Comparison of ENCODE assay signal across 19 cellular contexts in genomic region chr3:110341047-110341446, GRCh38.
DNase-seq lines count a peak whose midpoint lies in the region; ATAC-seq and TF ChIP-seq lines count a peak whose summit lies in the region.
"Had no signal": no experiment of that assay in that cellular context is flagged by ENCODE, and none has a peak within 500 bp of the region (broad histone marks: within the 10 kb centered on the region; RNA-seq: fewer than 3 reads in every experiment).

No MANE protein-coding gene starts in this region.

- H2AFZ ChIP-seq in osteoblast (ENCODE audit: low read length) = no peak overlapping the region

- H3K27me3 ChIP-seq in osteoblast (ENCODE audit: insufficient read depth, low read length) (no peaks in the 10 kb centered on the region), right cardiac atrium (ENCODE audit: control insufficient read depth, insufficient read depth) (no peaks in the 10 kb centered on the region)
- H3K27me3 ChIP-seq: breast epithelium, tibial nerve had no signal

- no peaks in the 10 kb centered on the region for H3K79me2 ChIP-seq in osteoblast (ENCODE audit: insufficient read depth, low read length)

- H3K4me3 ChIP-seq in osteoblast (ENCODE audit: insufficient read depth, low read length) (no peak overlapping the region), right cardiac atrium (ENCODE audit: low read length) (no peak overlapping the region)
- H3K4me3 ChIP-seq: breast epithelium, tibial nerve had no signal

- no peaks in the 10 kb centered on the region for H3K36me3 ChIP-seq in osteoblast (ENCODE audit: insufficient read depth, low read length)
- H3K36me3 ChIP-seq: breast epithelium, tibial nerve had no signal

- DNase-seq in ELR (ENCODE audit: low read depth) (peak; percentile 78), RPMI7951 (ENCODE audit: low read depth) (peak; percentile 23), fibroblast of gingiva (ENCODE audit: low read depth) (peak; percentile 4), osteoblast (ENCODE audit: insufficient read length, low spot score, missing footprints) (peak; percentile 60), Right ventricle myocardium superior (no peak), right cardiac atrium (no peak)
- no peak for DNase-seq in stimulated activated CD4-positive, alpha-beta T cell treated with anti-CD3 and anti-CD28 coated beads, Interleukin-4, amount 100 ng/mL, for 1 hour
- no peak for DNase-seq in activated CD4-positive, alpha-beta T cell treated with anti-CD3 and anti-CD28 coated beads for 4 hours
- DNase-seq: activated CD4-positive, alpha-beta T cell treated with anti-CD3 and anti-CD28 coated beads for 48 hours; activated CD8-positive, alpha-beta memory T cell treated with anti-CD3 and anti-CD28 coated beads, Interleukin-2, amount 10 ng/mL, durations not matched to agents 7 days and 5 days; activated naive CD8-positive, alpha-beta T cell treated with anti-CD3 and anti-CD28 coated beads, Interleukin-2, amount 10 ng/mL, durations not matched to agents 7 days and 5 days; COR-L47; dermis blood vessel endothelial cell; NCI-H1417 treated with DMSO at 0.1 percent for 48 hours; NCI-H524; stimulated activated naive CD8-positive, alpha-beta T cell treated with anti-CD3 and anti-CD28 coated beads, Interleukin-15, Interleukin-2, amounts not matched to agents 100 U/mL and 50 U/mL, for 24 hours had no signal

- H4K20me1 ChIP-seq in osteoblast (ENCODE audit: insufficient read depth, low read length) = no peaks in the 10 kb centered on the region

- H3K9me3 ChIP-seq in osteoblast (ENCODE audit: low read depth, low read length) (no peaks in the 10 kb centered on the region), right cardiac atrium (ENCODE audit: control insufficient read depth, low read length) (no peaks in the 10 kb centered on the region)

- ATAC-seq in Right ventricle myocardium superior (ENCODE audit: poor library complexity) (no peak), right cardiac atrium (no peak)
- ATAC-seq: activated CD8-positive, alpha-beta memory T cell treated with anti-CD3 and anti-CD28 coated beads, Interleukin-2, amount 10 ng/mL, durations not matched to agents 7 days and 5 days; HepG2; stimulated activated naive CD8-positive, alpha-beta T cell treated with anti-CD3 and anti-CD28 coated beads, Interleukin-15, Interleukin-2, amounts not matched to agents 100 U/mL and 50 U/mL, for 24 hours had no signal

- no peak overlapping the region for H3K27ac ChIP-seq in osteoblast (ENCODE audit: low read depth, low read length)
- no peak overlapping the region for H3K27ac ChIP-seq in right cardiac atrium (ENCODE audit: low read length)
- H3K27ac ChIP-seq: breast epithelium, tibial nerve had no signal

- intact Hi-C loops in Right ventricle myocardium superior (cut with DNase I) (no loop called here), right cardiac atrium (cut with DNase I) (no loop called here)

- WGBS in right cardiac atrium = 75% methylated on average over 2 of the region's 2 CpGs

- no peak for TF ChIP-seq CTCF in osteoblast (IDR thresholded peaks at IDR 0.05; ENCODE audit: extremely low read depth, low read depth, low read length)

- no peak overlapping the region for H3K4me2 ChIP-seq in osteoblast (ENCODE audit: insufficient read depth, low read length)

- H3K4me1 ChIP-seq in osteoblast (ENCODE audit: insufficient read depth, low read length) (peaks cover 12% of the 10 kb centered on the region), right cardiac atrium (ENCODE audit: control insufficient read depth, insufficient read depth, low read length) (no peaks in the 10 kb centered on the region)
- H3K4me1 ChIP-seq: breast epithelium, tibial nerve had no signal

Comparison
In these comparisons a context has a peak if more than half of its experiments do, and no peak if none do; other contexts are left out.
1. DNase-seq: peak in ELR (single experiment), RPMI7951 (single experiment), fibroblast of gingiva (single experiment) and osteoblast (single experiment); none in Right ventricle myocardium superior (single experiment), stimulated activated CD4-positive, alpha-beta T cell treated with anti-CD3 and anti-CD28 coated beads, Interleukin-4, amount 100 ng/mL, for 1 hour (single experiment), activated CD4-positive, alpha-beta T cell treated with anti-CD3 and anti-CD28 coated beads for 4 hours (0 of 2) and right cardiac atrium (0 of 3).